ENCODE assay signal across 16 cellular contexts in genomic region chr3:66144792-66145733, GRCh38.
DNase-seq lines count a peak whose midpoint lies in the region; ATAC-seq and TF ChIP-seq lines count a peak whose summit lies in the region.
"Had no signal": no experiment of that assay in that cellular context is flagged by ENCODE, and none has a peak within 500 bp of the region (broad histone marks: within the 10 kb centered on the region; RNA-seq: fewer than 3 reads in every experiment).

No MANE protein-coding gene starts in this region.

- H3K4me2 ChIP-seq in SK-N-SH (no peak overlapping the region), smooth muscle cell (peak overlapping the region; percentile 28)

- H3K9me2 ChIP-seq in SK-N-SH, result no peaks in the 10 kb centered on the region

- no peak overlapping the region for H3K4me3 ChIP-seq in SK-N-SH (ENCODE audit: low read depth in 2 of 2, low read length in 1 of 2)
- H3K4me3 ChIP-seq in fibroblast of mammary gland (ENCODE audit: control insufficient read depth, low read depth, low read length), result no peak overlapping the region
- H3K4me3 ChIP-seq in smooth muscle cell, result no peak overlapping the region
- H3K4me3 ChIP-seq in mucosa of descending colon, result no peak overlapping the region
- H3K4me3 ChIP-seq in thyroid gland (replicated peaks in 1 of 3), result no peak overlapping the region
- H3K4me3 ChIP-seq: heart left ventricle, tibial artery had no signal

- ATAC-seq in mucosa of descending colon (no peak), GM19467 (IDR thresholded peaks at IDR 0.05; ENCODE audit: unreplicated experiment) (no peak)
- ATAC-seq: CD8-positive, alpha-beta T cell had no signal

- H3K9me3 ChIP-seq in SK-N-SH (no peaks in the 10 kb centered on the region), smooth muscle cell (replicated peaks; ENCODE audit: low read depth) (no peaks in the 10 kb centered on the region), mucosa of descending colon (no peaks in the 10 kb centered on the region), thyroid gland (no peaks in the 10 kb centered on the region)
- H3K9me3 ChIP-seq: heart left ventricle, tibial artery had no signal

- TF ChIP-seq CTCF in SK-N-SH (IDR thresholded peaks at IDR 0.05) (no peak), fibroblast of mammary gland (conservative IDR thresholded peaks at IDR 0.05; ENCODE audit: control insufficient read depth, insufficient read depth, low read depth, low read length) (no peak), smooth muscle cell (IDR thresholded peaks at IDR 0.05; ENCODE audit: borderline replicate concordance, insufficient read depth, poor library complexity, severe bottlenecking) (no peak), mucosa of descending colon (IDR thresholded peaks at IDR 0.05) (no peak), thyroid gland (IDR thresholded peaks at IDR 0.05) (no peak)

- intact Hi-C loops in mucosa of descending colon (cut with DNase I, micrococcal nuclease) (no loop called here), thyroid gland (cut with DNase I) (no loop called here)

- POLR2A ChIA-PET in SK-N-SH (lab: Yijun Ruan, JAX), result no interaction called here

- H3K9ac ChIP-seq in SK-N-SH (no peak overlapping the region), smooth muscle cell (ENCODE audit: low read depth) (no peak overlapping the region)

- H3F3A ChIP-seq in SK-N-SH (replicated peaks; ENCODE audit: insufficient read depth) (peaks cover 4% of the 10 kb centered on the region), smooth muscle cell (ENCODE audit: low read depth) (peaks cover 9% of the 10 kb centered on the region)

- CTCF ChIA-PET in SK-N-SH (lab: Yijun Ruan, JAX), result interaction anchor here (1.4 kb wide), 1 partner anchor 11 kb away, joined by 3 read pairs; no protein-coding TSS in a partner anchor

- H3K27ac ChIP-seq in SK-N-SH (ENCODE audit: low read depth in 2 of 2, low read length in 1 of 2) (no peak overlapping the region), smooth muscle cell (ENCODE audit: low read depth) (peak overlapping the region; percentile 40), thyroid gland (no peak overlapping the region)
- H3K27ac ChIP-seq: heart left ventricle, tibial artery, VCaP had no signal

- 46% methylated on average over 4 of the region's 4 CpGs for WGBS in SK-N-SH (ENCODE audit: low lambda C conversion rate)
- WGBS in smooth muscle cell (ENCODE audit: low lambda C conversion rate), result 19% methylated on average over 4 of the region's 4 CpGs
- WGBS in thyroid gland, 2 donors, result 62 to 68% methylated on average over 4 of the region's 4 CpGs

- H3K4me1 ChIP-seq in SK-N-SH (ENCODE audit: control insufficient read depth in 1 of 2, insufficient read depth in 2 of 2, low read depth in 1 of 2, low read length in 1 of 2) (peaks cover 0 to 7% of the 10 kb centered on the region in 2 experiments; a peak in 1 of 4 replicates), smooth muscle cell (ENCODE audit: low read depth) (no peaks in the 10 kb centered on the region), mucosa of descending colon (ENCODE audit: low read depth) (no peaks in the 10 kb centered on the region), thyroid gland (no peaks in the 10 kb centered on the region)
- H3K4me1 ChIP-seq: tibial artery had no signal

- H3K36me3 ChIP-seq in SK-N-SH (replicated peaks in 1 of 2; ENCODE audit: control insufficient read depth in 1 of 2, insufficient read depth in 2 of 2, low read length in 1 of 2), result no peaks in the 10 kb centered on the region
- H3K36me3 ChIP-seq in smooth muscle cell (ENCODE audit: low read depth), result no peaks in the 10 kb centered on the region
- no peaks in the 10 kb centered on the region for H3K36me3 ChIP-seq in mucosa of descending colon (ENCODE audit: low read depth)
- no peaks in the 10 kb centered on the region for H3K36me3 ChIP-seq in thyroid gland
- H3K36me3 ChIP-seq: heart left ventricle, tibial artery had no signal

- H3K27me3 ChIP-seq in SK-N-SH (ENCODE audit: insufficient read depth) (no peaks in the 10 kb centered on the region), smooth muscle cell (ENCODE audit: low read depth) (no peaks in the 10 kb centered on the region), thyroid gland (no peaks in the 10 kb centered on the region)
- H3K27me3 ChIP-seq: heart left ventricle, tibial artery had no signal

- no peaks in the 10 kb centered on the region for H3K79me2 ChIP-seq in SK-N-SH (ENCODE audit: insufficient read depth)
- H3K79me2 ChIP-seq in smooth muscle cell (ENCODE audit: low read depth), result no peaks in the 10 kb centered on the region

- H2AFZ ChIP-seq in SK-N-SH (ENCODE audit: low read depth) (no peak overlapping the region), smooth muscle cell (ENCODE audit: low read depth) (peak overlapping the region; percentile 39)

- no peaks in the 10 kb centered on the region for H4K20me1 ChIP-seq in SK-N-SH (ENCODE audit: insufficient read depth)
- no peaks in the 10 kb centered on the region for H4K20me1 ChIP-seq in smooth muscle cell (ENCODE audit: low read depth)

- peak; percentile 8 for DNase-seq in NCI-H2171 treated with DMSO at 0.1 percent for 48 hours (lab: John Stamatoyannopoulos, UW)
- no peak for DNase-seq in NCI-H2171 (lab: John Stamatoyannopoulos, UW)
- no peak for DNase-seq in SK-N-SH
- peak; percentile 59 for DNase-seq in fibroblast of mammary gland (ENCODE audit: low read depth)
- no peak for DNase-seq in smooth muscle cell (lab: John Stamatoyannopoulos, UW; ENCODE audit: unreplicated experiment)
- DNase-seq in mucosa of descending colon, result no peak
- no peak for DNase-seq in thyroid gland
- DNase-seq: activated CD8-positive, alpha-beta memory T cell treated with anti-CD3 and anti-CD28 coated beads for 24 hours; CD8-positive, alpha-beta T cell; GF-D8; heart left ventricle; kidney; NCI-H524; tibial artery had no signal

- TF ChIP-seq RAD21 in SK-N-SH (IDR thresholded peaks at IDR 0.05; ENCODE audit: low read length), result no peak

- TF ChIP-seq POLR2A in thyroid gland (IDR thresholded peaks at IDR 0.05), result no peak

- TF ChIP-seq EP300 in SK-N-SH (IDR thresholded peaks at IDR 0.05; ENCODE audit: borderline replicate concordance in 1 of 2, low read depth in 1 of 2, low read length in 1 of 2), result no peak

TF ChIP-seq in SK-N-SH, 30 proteins besides CTCF, POLR2A, EP300 and RAD21:
- TF ChIP-seq CHD2 (IDR thresholded peaks at IDR 0.05; ENCODE audit: low read length, partially characterized antibody) (no peak), MEF2A (IDR thresholded peaks at IDR 0.05; ENCODE audit: borderline replicate concordance, low read depth) (no peak), POLR2AphosphoS5 (IDR thresholded peaks at IDR 0.05; ENCODE audit: low read depth, low read length) (no peak), TEAD4 (IDR thresholded peaks at IDR 0.05; ENCODE audit: borderline replicate concordance, insufficient read depth) (no peak), EZH2phosphoT487 (IDR thresholded peaks at IDR 0.05; ENCODE audit: borderline replicate concordance, low read depth) (no peak), FOXM1 (IDR thresholded peaks at IDR 0.05; ENCODE audit: low read depth) (no peak), SIN3A (IDR thresholded peaks at IDR 0.05; ENCODE audit: borderline replicate concordance, low read depth, low read length) (no peak), TCF12 (IDR thresholded peaks at IDR 0.05) (peak; percentile 34; the same call in 1 of the 2 replicates), FOSL2 (IDR thresholded peaks at IDR 0.05; ENCODE audit: borderline replicate concordance, low read depth) (peak; percentile 38; the same call in 1 of the 2 replicates), MAX (IDR thresholded peaks at IDR 0.05; ENCODE audit: low read depth) (peak; percentile 45; the same call in 1 of the 2 replicates)

Comparison
In these comparisons a context has a peak if more than half of its experiments do, and no peak if none do; other contexts are left out.
1. DNase-seq: peak in NCI-H2171 treated with DMSO at 0.1 percent for 48 hours (single experiment) and fibroblast of mammary gland (single experiment); none in NCI-H2171 (single experiment), SK-N-SH (single experiment), smooth muscle cell (single experiment), mucosa of descending colon (0 of 3) and thyroid gland (0 of 2).